In the genomic region with DNA sequence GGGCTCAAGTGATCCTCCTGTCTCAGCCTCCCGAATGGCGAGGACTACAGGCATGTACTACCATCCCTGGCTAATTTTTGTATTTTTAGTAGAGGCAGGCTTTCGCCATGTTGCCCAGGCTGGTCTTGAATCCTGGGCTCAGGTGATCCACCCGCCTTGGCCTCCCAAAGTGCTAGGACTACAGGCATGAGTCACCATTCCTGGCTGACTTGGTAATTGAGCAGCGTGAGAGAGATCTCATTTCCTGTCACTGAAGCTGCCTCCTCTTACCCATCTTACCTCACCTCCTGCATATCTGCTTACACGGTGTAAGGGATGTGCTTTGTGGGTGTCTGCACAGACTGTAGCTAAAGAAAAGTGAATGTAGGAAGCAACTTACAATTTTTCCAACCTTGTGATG, we compare ENCODE assay signal across 11 cellular contexts. TPM values are rescaled to one million over a fixed set of nuclear protein-coding genes. Genes with fewer than 3 reads are reported as not detected.
DNase-seq lines count a peak whose midpoint lies in the region; ATAC-seq, FAIRE-seq and TF ChIP-seq lines count a peak whose summit lies in the region.
"Had no signal": no experiment of that assay in that cellular context is flagged by ENCODE, and none has a peak within 500 bp of the region (broad histone marks: within the 10 kb centered on the region; RNA-seq: fewer than 3 reads in every experiment).

No MANE protein-coding gene starts in this region.

- no TSS peak for BruUV-seq in K562 (replicated peaks; lab: Mats Ljungman, UMichigan)

- intact Hi-C loops in K562 (cut with micrococcal nuclease) (no loop called here), gastrocnemius medialis (cut with DNase I; ENCODE audit: low total_unique reads) (loop anchor here (5.0 kb wide), 1 partner anchor 40 kb away; no protein-coding TSS in a partner anchor), kidney (cut with DNase I) (no loop called here)

- no peaks in the 10 kb centered on the region for H3K9me1 ChIP-seq in K562 (ENCODE audit: control insufficient read depth, insufficient read depth, low read length)

- 35% methylated on average over 6 of the region's 6 CpGs for WGBS in K562 (ENCODE audit: insufficient coverage, low coverage, missing lambda C conversion rate)

- no peaks in the 10 kb centered on the region for H3K79me2 ChIP-seq in K562 (ENCODE audit: control insufficient read depth, insufficient read depth, low read length)

- no peak for TF ChIP-seq EP300 in K562 (IDR thresholded peaks at IDR 0.05; ENCODE audit: low read length)

- FAIRE-seq in K562 (lab: Jason Lieb, UNC) (no peak), kidney (lab: Jason Lieb, UNC) (no peak)

- H3K4me3 ChIP-seq in K562: no peak overlapping the region
- no peak overlapping the region for H3K4me3 ChIP-seq in gastrocnemius medialis
- H3K4me3 ChIP-seq in kidney (ENCODE audit: low read length in 2 of 2): no peak overlapping the region
- H3K4me3 ChIP-seq: ascending aorta had no signal

- no peak overlapping the region for H2AFZ ChIP-seq in K562 (ENCODE audit: low read depth, low read length)

- H3K36me3 ChIP-seq in K562 (ENCODE audit: control insufficient read depth, insufficient read depth, low read length): no peaks in the 10 kb centered on the region
- no peaks in the 10 kb centered on the region for H3K36me3 ChIP-seq in gastrocnemius medialis
- peaks cover 9 to 14% of the 10 kb centered on the region in 2 donors for H3K36me3 ChIP-seq in kidney (ENCODE audit: control insufficient read depth in 1 of 2, insufficient read depth in 2 of 2, low read length in 2 of 2)

- H3K27ac ChIP-seq in RWPE1: peak overlapping the region; percentile 60
- no peak overlapping the region for H3K27ac ChIP-seq in K562 (ENCODE audit: extremely low read depth, low read depth, low read length)
- H3K27ac ChIP-seq in gastrocnemius medialis: peak overlapping the region in 3 of 4 donors; percentile 2 to 45 (median 28)
- H3K27ac ChIP-seq in kidney (ENCODE audit: low read depth in 2 of 2, low read length in 2 of 2): no peak overlapping the region
- H3K27ac ChIP-seq: ascending aorta had no signal

- TF ChIP-seq POLR2A in K562 (conservative IDR thresholded peaks at IDR 0.05) (no peak), gastrocnemius medialis (IDR thresholded peaks at IDR 0.05) (no peak)

- no peak for TF ChIP-seq CTCF in RWPE1 (conservative IDR thresholded peaks at IDR 0.05; ENCODE audit: low read depth)
- TF ChIP-seq CTCF in K562 (IDR thresholded peaks at IDR 0.05 in 2 of 3, conservative IDR thresholded peaks at IDR 0.05 in 1 of 3; ENCODE audit: insufficient read depth in 2 of 3, low read depth in 1 of 3, low read length in 3 of 3): no peak
- no peak for TF ChIP-seq CTCF in gastrocnemius medialis (IDR thresholded peaks at IDR 0.05 in 4 of 5, conservative IDR thresholded peaks at IDR 0.05 in 1 of 5)
- TF ChIP-seq CTCF in kidney (IDR thresholded peaks at IDR 0.05; ENCODE audit: borderline replicate concordance, extremely low read depth, insufficient read depth): no peak

- H3K27me3 ChIP-seq in K562 (ENCODE audit: control insufficient read depth in 2 of 2, insufficient read depth in 2 of 2, low read length in 2 of 2) (no peaks in the 10 kb centered on the region), gastrocnemius medialis (no peaks in the 10 kb centered on the region)
- H3K27me3 ChIP-seq: ascending aorta had no signal

- no peak overlapping the region for H3K4me2 ChIP-seq in K562 (ENCODE audit: insufficient read depth, low read length)

- CTCF ChIA-PET in RWPE1 (lab: Yijun Ruan, JAX): interaction anchor here (0.8 kb wide), 1 partner anchor 19 kb away, joined by 4 read pairs; no protein-coding TSS in a partner anchor
- CTCF ChIA-PET in K562 (lab: Yijun Ruan, JAX; ENCODE audit: low intra/inter-chr PET ratio): interaction anchor here (0.6 kb wide), 1 partner anchor 379 kb away, joined by 3 read pairs; no protein-coding TSS in a partner anchor

- H3K9me3 ChIP-seq in K562 (replicated peaks; ENCODE audit: control insufficient read depth, insufficient read depth, low read depth, low read length) (no peaks in the 10 kb centered on the region), gastrocnemius medialis (no peaks in the 10 kb centered on the region), kidney (ENCODE audit: control insufficient read depth in 1 of 2, low read length in 2 of 2) (no peaks in the 10 kb centered on the region)
- H3K9me3 ChIP-seq: ascending aorta had no signal

- H3K9ac ChIP-seq in K562 (ENCODE audit: insufficient read depth in 1 of 2, low read depth in 2 of 2, low read length in 2 of 2) (no peak overlapping the region), kidney (ENCODE audit: low read length in 2 of 2) (no peak overlapping the region)

- DNase-seq in RWPE1 (ENCODE audit: low spot score) (peak; percentile 54), K562 (ENCODE audit: extremely low read depth in 1 of 4, low spot score in 3 of 4) (peak in 1 of 4 experiments; percentile 15), gastrocnemius medialis (peak; percentile 35 to 67), GM19240 (ENCODE audit: insufficient read length, low spot score) (no peak), kidney (no peak)
- DNase-seq: NCI-H1105 had no signal

- H3K4me1 ChIP-seq in K562 (replicated peaks in 1 of 2; ENCODE audit: control insufficient read depth in 2 of 2, insufficient read depth in 2 of 2, low read length in 2 of 2) (peaks cover 0 to 8% of the 10 kb centered on the region in 2 experiments; a peak in 3 of 5 replicates), gastrocnemius medialis (peaks cover 16 to 24% of the 10 kb centered on the region in 2 donors), kidney (ENCODE audit: control insufficient read depth in 1 of 2, insufficient read depth in 1 of 2, low read depth in 1 of 2, low read length in 2 of 2) (peaks cover 23 to 24% of the 10 kb centered on the region in 2 donors)

- ATAC-seq in GM18502 (IDR thresholded peaks at IDR 0.05; ENCODE audit: poor library complexity, unreplicated experiment) (peak; percentile 26), K562 (peak; percentile 52), gastrocnemius medialis (peak; percentile 96), GM21529 (IDR thresholded peaks at IDR 0.05; ENCODE audit: unreplicated experiment) (no peak), GM18520 (IDR thresholded peaks at IDR 0.05; ENCODE audit: unreplicated experiment) (no peak)

- in situ Hi-C loops in K562 (cut with MboI) (no loop called here), gastrocnemius medialis (cut with MboI; ENCODE audit: low sequenced_read_pairs in 4 of 4) (no loop called here)

- no peak for TF ChIP-seq RAD21 in K562 (CRISPR knock-in tag; conservative IDR thresholded peaks at IDR 0.05 in 1 of 2, IDR thresholded peaks at IDR 0.05 in 1 of 2)

- POLR2A ChIA-PET in RWPE1 (lab: Yijun Ruan, JAX; ENCODE audit: low non-redundant PET) (no interaction called here), K562 (lab: Yijun Ruan, JAX) (no interaction called here)

- no peaks in the 10 kb centered on the region for H4K20me1 ChIP-seq in K562 (replicated peaks; ENCODE audit: control insufficient read depth, insufficient read depth, low read length)

RNA-seq across cellular contexts. Expression of gene IFIT3, which starts 9.7 kb away (rescaled TPM):
- total RNA-seq in K562 (2011; cell fraction: chromatin; rRNA removed; ENCODE audit: low replicate concordance): 0.14 and 0.16 TPM in 2 replicates
- 0.13 and 0.17 TPM in 2 replicates for total RNA-seq in K562 (2011; cell fraction: nucleolus; rRNA removed)
- total RNA-seq in K562 (2011; cell fraction: nucleoplasm; rRNA removed): 0.22 TPM in 1 of 2 replicates, not detected in the other
- total RNA-seq in K562 (2014; rRNA removed): 0.59 and 1.0 TPM in 2 replicates
- 1.2 and 1.4 TPM in 2 replicates for total RNA-seq in K562 (2014; rRNA removed; fragmentation: Illumina TruSeq; extraction: Trizol)
- total RNA-seq in K562 (2015; rRNA removed; fragmentation: Illumina TruSeq; extraction: Trizol): 1.7 and 2.2 TPM in 2 replicates
- 0.69 TPM in 2 replicates for total RNA-seq in K562 (2021)
- polyA plus RNA-seq in K562 (2011; rRNA removed): 0.35 and 0.55 TPM in 2 replicates
- 0.07 and 0.25 TPM in 2 replicates for polyA plus RNA-seq in K562 (2011; cell fraction: cytosol; rRNA removed)
- 0.08 TPM in 1 of 2 replicates, not detected in the other for polyA plus RNA-seq in K562 (2011; cell fraction: nucleus; rRNA removed)
- polyA plus RNA-seq in K562 (2012): 1.4 and 3.3 TPM in 2 replicates
- 0.84 and 1.1 TPM in 2 replicates for polyA plus RNA-seq in K562 (2014; fragmentation: Illumina TruSeq; extraction: Trizol)
- polyA plus RNA-seq in K562 (2014; fragmentation: Nextera tagmentation; extraction: Ambion mirVana): under 1 TPM; 0.23 to 0.83 TPM
- 0.58 and 0.77 TPM in 2 replicates for polyA plus RNA-seq in K562 (2014; rRNA removed)
- 0.21 and 0.84 TPM in 2 replicates for polyA minus RNA-seq in K562 (2011; rRNA and poly(A)+ RNA removed)
- not detected in 2 replicates for polyA minus RNA-seq in K562 (2011; cell fraction: cytosol; rRNA and poly(A)+ RNA removed)
- polyA minus RNA-seq in K562 (2011; cell fraction: nucleus; rRNA and poly(A)+ RNA removed): 0.13 and 0.22 TPM in 2 replicates
- total RNA-seq in gastrocnemius medialis: 1 to 10 TPM; 2.2 to 8.9 (median 3.7) TPM
- 20.1 TPM for total RNA-seq in kidney
- polyA plus RNA-seq in kidney (ENCODE audit: insufficient read depth, low read depth, low replicate concordance): 14.7 TPM

RNA-seq across cellular contexts. Expression of gene IFIT2, which starts 35.6 kb away (rescaled TPM):
- not detected in 2 replicates for total RNA-seq in K562 (2011; cell fraction: chromatin; rRNA removed; ENCODE audit: low replicate concordance)
- not detected in 2 replicates for total RNA-seq in K562 (2011; cell fraction: nucleolus; rRNA removed)
- not detected in 2 replicates for total RNA-seq in K562 (2011; cell fraction: nucleoplasm; rRNA removed)
- total RNA-seq in K562 (2014; rRNA removed) (0.09 TPM in 1 of 2 replicates, not detected in the other), K562 (2014; rRNA removed; fragmentation: Illumina TruSeq; extraction: Trizol) (0.10 and 0.18 TPM in 2 replicates), K562 (2015; rRNA removed; fragmentation: Illumina TruSeq; extraction: Trizol) (0.25 and 0.26 TPM in 2 replicates), K562 (2021) (0.11 TPM in 2 replicates), gastrocnemius medialis (1 to 10 TPM in 1 of 4 donors, under 1 TPM in 3; 0.41 to 2.1 (median 0.78) TPM), kidney (12.2 TPM)
- polyA plus RNA-seq in K562 (2011; rRNA removed) (0.03 TPM in 1 of 2 replicates, not detected in the other), K562 (2014; fragmentation: Illumina TruSeq; extraction: Trizol) (0.03 and 0.08 TPM in 2 replicates), K562 (2014; fragmentation: Nextera tagmentation; extraction: Ambion mirVana) (under 1 TPM; 0.08 to 0.14 TPM), K562 (2014; rRNA removed) (0.09 TPM in 1 of 2 replicates, not detected in the other), kidney (ENCODE audit: insufficient read depth, low read depth, low replicate concordance) (6.9 TPM)
- polyA plus RNA-seq in K562 (2011; cell fraction: cytosol; rRNA removed): 0.01 TPM in 1 of 2 replicates, not detected in the other
- polyA plus RNA-seq in K562 (2011; cell fraction: nucleus; rRNA removed): not detected in 2 replicates
- 0.10 and 0.30 TPM in 2 replicates for polyA plus RNA-seq in K562 (2012)
- 0.11 TPM in 1 of 2 replicates, not detected in the other for polyA minus RNA-seq in K562 (2011; rRNA and poly(A)+ RNA removed)
- not detected in 2 replicates for polyA minus RNA-seq in K562 (2011; cell fraction: cytosol; rRNA and poly(A)+ RNA removed)
- polyA minus RNA-seq in K562 (2011; cell fraction: nucleus; rRNA and poly(A)+ RNA removed): 0.11 TPM in 1 of 2 replicates, not detected in the other

RNA-seq across cellular contexts. Expression of gene IFIT1B, which starts 40.4 kb away (rescaled TPM):
- total RNA-seq in K562 (2011; cell fraction: chromatin; rRNA removed; ENCODE audit: low replicate concordance): not detected in 2 replicates
- not detected in 2 replicates for total RNA-seq in K562 (2011; cell fraction: nucleolus; rRNA removed)
- not detected in 2 replicates for total RNA-seq in K562 (2011; cell fraction: nucleoplasm; rRNA removed)
- total RNA-seq in K562 (2014; rRNA removed) (not detected in 2 replicates), K562 (2014; rRNA removed; fragmentation: Illumina TruSeq; extraction: Trizol) (not detected in 2 replicates), K562 (2015; rRNA removed; fragmentation: Illumina TruSeq; extraction: Trizol) (not detected in 2 replicates), K562 (2021) (not detected in 2 replicates), gastrocnemius medialis (not detected), kidney (not detected)
- polyA plus RNA-seq in K562 (2011; rRNA removed) (not detected in 2 replicates), K562 (2014; fragmentation: Illumina TruSeq; extraction: Trizol) (not detected in 2 replicates), K562 (2014; fragmentation: Nextera tagmentation; extraction: Ambion mirVana) (not detected), K562 (2014; rRNA removed) (not detected in 2 replicates), kidney (ENCODE audit: insufficient read depth, low read depth, low replicate concordance) (not detected)
- not detected in 2 replicates for polyA plus RNA-seq in K562 (2011; cell fraction: cytosol; rRNA removed)
- not detected in 2 replicates for polyA plus RNA-seq in K562 (2011; cell fraction: nucleus; rRNA removed)
- not detected in 2 replicates for polyA plus RNA-seq in K562 (2012)
- polyA minus RNA-seq in K562 (2011; rRNA and poly(A)+ RNA removed): not detected in 2 replicates
- not detected in 2 replicates for polyA minus RNA-seq in K562 (2011; cell fraction: cytosol; rRNA and poly(A)+ RNA removed)
- not detected in 2 replicates for polyA minus RNA-seq in K562 (2011; cell fraction: nucleus; rRNA and poly(A)+ RNA removed)
- total RNA-seq: ascending aorta, pulmonary artery endothelial cell had no signal

RNA-seq across cellular contexts. Expression of gene IFIT1, which starts 54.9 kb away (rescaled TPM):
- total RNA-seq in K562 (2011; cell fraction: chromatin; rRNA removed; ENCODE audit: low replicate concordance): not detected in 2 replicates
- total RNA-seq in K562 (2011; cell fraction: nucleolus; rRNA removed): not detected in 2 replicates
- not detected in 2 replicates for total RNA-seq in K562 (2011; cell fraction: nucleoplasm; rRNA removed)
- total RNA-seq in K562 (2014; rRNA removed) (0.09 TPM in 1 of 2 replicates, not detected in the other), K562 (2014; rRNA removed; fragmentation: Illumina TruSeq; extraction: Trizol) (0.13 and 0.18 TPM in 2 replicates), K562 (2015; rRNA removed; fragmentation: Illumina TruSeq; extraction: Trizol) (0.23 and 0.40 TPM in 2 replicates), K562 (2021) (0.09 and 0.25 TPM in 2 replicates), gastrocnemius medialis (1 to 10 TPM; 1.8 to 8.9 (median 3.0) TPM), kidney (16.9 TPM)
- polyA plus RNA-seq in K562 (2011; rRNA removed) (0.06 and 0.07 TPM in 2 replicates), K562 (2014; fragmentation: Illumina TruSeq; extraction: Trizol) (0.10 and 0.18 TPM in 2 replicates), K562 (2014; fragmentation: Nextera tagmentation; extraction: Ambion mirVana) (under 1 TPM; 0.18 TPM), K562 (2014; rRNA removed) (0.03 TPM in 1 of 2 replicates, not detected in the other), kidney (ENCODE audit: insufficient read depth, low read depth, low replicate concordance) (40.9 TPM)
- polyA plus RNA-seq in K562 (2011; cell fraction: cytosol; rRNA removed): 0.04 TPM in 1 of 2 replicates, not detected in the other
- not detected in 2 replicates for polyA plus RNA-seq in K562 (2011; cell fraction: nucleus; rRNA removed)
- 0.08 and 0.14 TPM in 2 replicates for polyA plus RNA-seq in K562 (2012)
- 0.09 TPM in 1 of 2 replicates, not detected in the other for polyA minus RNA-seq in K562 (2011; rRNA and poly(A)+ RNA removed)
- not detected in 2 replicates for polyA minus RNA-seq in K562 (2011; cell fraction: cytosol; rRNA and poly(A)+ RNA removed)
- not detected in 2 replicates for polyA minus RNA-seq in K562 (2011; cell fraction: nucleus; rRNA and poly(A)+ RNA removed)

Comparison
In these comparisons a context has a peak if more than half of its experiments do, and no peak if none do; other contexts are left out.
1. ATAC-seq: peak in GM18502 (single experiment), K562 (single experiment) and gastrocnemius medialis (2 of 2); none in GM21529 (single experiment) and GM18520 (single experiment).
2. DNase-seq: peak in RWPE1 (single experiment) and gastrocnemius medialis (2 of 2); none in GM19240 (single experiment) and kidney (single experiment).
3. H3K27ac ChIP-seq: peak in RWPE1 (single experiment) and gastrocnemius medialis (3 of 4); none in K562 (single experiment) and kidney (0 of 2).